In the genomic region with DNA sequence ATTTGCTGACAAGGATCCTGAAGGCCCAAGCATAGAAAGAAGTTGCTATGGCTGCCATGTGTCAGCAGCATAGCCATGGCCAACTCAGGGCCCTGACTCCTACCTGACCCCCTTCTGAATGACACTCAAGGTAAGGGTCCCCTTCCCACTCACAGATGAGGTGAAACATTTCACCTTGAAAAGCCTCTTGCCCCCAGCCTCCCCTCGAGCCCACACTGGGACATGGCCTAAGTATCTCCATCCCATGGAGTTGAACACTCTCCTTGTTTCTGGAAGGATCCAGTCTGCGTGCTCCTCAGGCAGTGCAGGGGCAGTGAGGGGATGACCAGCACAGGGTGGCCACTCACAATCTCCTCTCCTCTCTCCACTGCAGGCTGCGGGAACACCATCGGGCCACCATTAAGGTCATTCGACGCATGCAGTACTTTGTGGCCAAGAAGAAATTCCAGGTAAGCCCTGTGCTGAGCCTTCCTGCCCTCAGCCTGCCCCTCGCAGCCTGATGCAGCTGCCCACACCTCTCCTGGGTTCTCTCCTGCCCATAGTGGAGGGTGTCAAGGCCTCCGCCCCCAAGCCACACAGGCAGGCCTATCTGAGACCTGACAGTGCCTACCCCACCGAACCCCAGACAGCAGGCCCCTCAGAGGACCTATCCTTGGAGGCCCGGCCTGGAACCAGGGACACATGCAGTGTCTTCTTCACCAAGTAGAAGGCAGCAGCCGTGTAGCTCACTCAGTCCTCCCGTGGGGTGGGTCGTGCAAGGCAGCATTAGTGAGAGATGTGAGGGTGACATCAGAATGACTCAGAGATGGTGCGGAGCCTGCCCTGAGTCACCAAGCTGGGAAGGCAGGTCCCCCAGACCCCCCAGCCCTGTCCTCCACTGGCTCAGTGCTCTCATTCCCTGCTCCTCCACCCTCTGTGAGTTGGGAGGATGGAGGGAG, we compare ENCODE assay signal across 9 cellular contexts.
DNase-seq lines count a peak whose midpoint lies in the region; ATAC-seq lines count a peak whose summit lies in the region.
"Had no signal": no experiment of that assay in that cellular context is flagged by ENCODE, and none has a peak within 500 bp of the region (broad histone marks: within the 10 kb centered on the region; RNA-seq: fewer than 3 reads in every experiment).

No MANE protein-coding gene starts in this region.

- intact Hi-C loops in left ventricle myocardium superior (cut with micrococcal nuclease): no loop called here

- H3K27ac Mint-ChIP-seq in stimulated activated effector memory CD8-positive, alpha-beta T cell treated with anti-CD3 and anti-CD28 coated beads, Interleukin-12 subunit alpha, Interleukin-12 subunit beta, amount 100 ng/mL, for 72 hours: peak overlapping the region; percentile 65

- ATAC-seq in left ventricle myocardium superior (no peak), GM19328 (IDR thresholded peaks at IDR 0.05; ENCODE audit: unreplicated experiment) (no peak)
- ATAC-seq in stimulated activated effector memory CD8-positive, alpha-beta T cell treated with anti-CD3 and anti-CD28 coated beads, Interleukin-12 subunit alpha, Interleukin-12 subunit beta, amount 100 ng/mL, for 72 hours: peak; percentile 68

- peak; percentile 54 for DNase-seq in activated CD8-positive, alpha-beta memory T cell treated with anti-CD3 and anti-CD28 coated beads for 24 hours
- DNase-seq in activated CD8-positive, alpha-beta memory T cell treated with anti-CD3 and anti-CD28 coated beads, Interleukin-2, amount 50 U/mL, for 4 hours: no peak
- DNase-seq in activated T-cell treated with anti-CD3 and anti-CD28 coated beads, Interleukin-2, amount 50 U/mL, for 48 hours: peak; percentile 43 to 60
- peak; percentile 20 for DNase-seq in left ventricle myocardium superior
- DNase-seq in stimulated activated effector memory CD8-positive, alpha-beta T cell treated with anti-CD3 and anti-CD28 coated beads, Interleukin-12 subunit alpha, Interleukin-12 subunit beta, amount 100 ng/mL, for 72 hours (ENCODE audit: low spot score in 2 of 2): no peak
- no peak for DNase-seq in pons (ENCODE audit: low spot score)
- DNase-seq in NOMO-1 treated with DMSO at 0.1 percent for 48 hours (lab: John Stamatoyannopoulos, UW; ENCODE audit: unreplicated experiment): no peak
- DNase-seq: C1 segment of cervical spinal cord had no signal

- no peaks in the 10 kb centered on the region for H3K36me3 Mint-ChIP-seq in stimulated activated effector memory CD8-positive, alpha-beta T cell treated with anti-CD3 and anti-CD28 coated beads, Interleukin-12 subunit alpha, Interleukin-12 subunit beta, amount 100 ng/mL, for 72 hours

- peaks cover 17% of the 10 kb centered on the region for H3K4me1 Mint-ChIP-seq in stimulated activated effector memory CD8-positive, alpha-beta T cell treated with anti-CD3 and anti-CD28 coated beads, Interleukin-12 subunit alpha, Interleukin-12 subunit beta, amount 100 ng/mL, for 72 hours

- no peak overlapping the region for H3K4me3 Mint-ChIP-seq in stimulated activated effector memory CD8-positive, alpha-beta T cell treated with anti-CD3 and anti-CD28 coated beads, Interleukin-12 subunit alpha, Interleukin-12 subunit beta, amount 100 ng/mL, for 72 hours

- H3K9me3 Mint-ChIP-seq in stimulated activated effector memory CD8-positive, alpha-beta T cell treated with anti-CD3 and anti-CD28 coated beads, Interleukin-12 subunit alpha, Interleukin-12 subunit beta, amount 100 ng/mL, for 72 hours: no peaks in the 10 kb centered on the region

Comparison
In these comparisons a context has a peak if more than half of its experiments do, and no peak if none do; other contexts are left out.
1. DNase-seq: peak in activated CD8-positive, alpha-beta memory T cell treated with anti-CD3 and anti-CD28 coated beads for 24 hours (single experiment), activated T-cell treated with anti-CD3 and anti-CD28 coated beads, Interleukin-2, amount 50 U/mL, for 48 hours (2 of 2) and left ventricle myocardium superior (single experiment); none in activated CD8-positive, alpha-beta memory T cell treated with anti-CD3 and anti-CD28 coated beads, Interleukin-2, amount 50 U/mL, for 4 hours (single experiment), stimulated activated effector memory CD8-positive, alpha-beta T cell treated with anti-CD3 and anti-CD28 coated beads, Interleukin-12 subunit alpha, Interleukin-12 subunit beta, amount 100 ng/mL, for 72 hours (0 of 2), pons (single experiment) and NOMO-1 treated with DMSO at 0.1 percent for 48 hours (single experiment).